8 cellular contexts compared by ENCODE assay signal in genomic region chr4:89640620-89641366, GRCh38.
A peak's percentile ranks its signal among the peaks of the same experiment; 100 is the strongest.
DNase-seq lines count a peak whose midpoint lies in the region; ATAC-seq, FAIRE-seq and TF ChIP-seq lines count a peak whose summit lies in the region.

No MANE protein-coding gene starts in this region.

- no peaks in the 10 kb centered on the region for H3K9me2 ChIP-seq in neural cell (ENCODE audit: insufficient read depth, low read length)

- no peaks in the 10 kb centered on the region for H4K20me1 ChIP-seq in neural cell (ENCODE audit: insufficient read depth)

- DNase-seq in NCI-H524 (lab: John Stamatoyannopoulos, UW) (peak; percentile 29 to 40), endothelial cell (ENCODE audit: low spot score) (peak; percentile 70), NCI-H1436 (lab: John Stamatoyannopoulos, UW) (no peak), GM12891 (ENCODE audit: insufficient read length, low spot score) (no peak)
- no peak for DNase-seq in T-helper 2 cell treated with Interferon-gamma antibody and Interleukin-4, amounts not matched to agents 5 μg/mL and 100 μg/mL, for 36 hours (ENCODE audit: low spot score)

- no peak overlapping the region for H3K4me2 ChIP-seq in neural cell (ENCODE audit: low read length)

- no peak overlapping the region for H3K27ac ChIP-seq in neural cell (ENCODE audit: low read length)

- no peak overlapping the region for H3K4me3 Mint-ChIP-seq in endothelial cell (ENCODE audit: unreplicated experiment)
- no peak overlapping the region for H3K4me3 Mint-ChIP-seq in T-helper 2 cell treated with Interferon-gamma antibody and Interleukin-4, amounts not matched to agents 5 μg/mL and 100 μg/mL, for 36 hours

- H3F3A ChIP-seq in neural cell (ENCODE audit: insufficient read depth, low read length, poor library complexity, severe bottlenecking): no peaks in the 10 kb centered on the region

- TF ChIP-seq POLR2A in GM12891 (IDR thresholded peaks at IDR 0.05; ENCODE audit: low read depth, low read length): no peak

- no peak overlapping the region for H2AFZ ChIP-seq in neural cell (ENCODE audit: low read depth, low read length)

- H3K4me3 ChIP-seq in neural cell (ENCODE audit: low read length): no peak overlapping the region

- TF ChIP-seq CTCF in endothelial cell (IDR thresholded peaks at IDR 0.05; ENCODE audit: unreplicated experiment): peak; percentile 64
- peak; percentile 51 for TF ChIP-seq CTCF in neural cell (IDR thresholded peaks at IDR 0.05; ENCODE audit: poor library complexity, severe bottlenecking)

- TF ChIP-seq RAD21 in neural cell (conservative IDR thresholded peaks at IDR 0.05): peak; percentile 34

- peaks cover 3% of the 10 kb centered on the region for H3K27me3 Mint-ChIP-seq in endothelial cell (ENCODE audit: unreplicated experiment)
- H3K27me3 Mint-ChIP-seq in T-helper 2 cell treated with Interferon-gamma antibody and Interleukin-4, amounts not matched to agents 5 μg/mL and 100 μg/mL, for 36 hours (ENCODE audit: low read depth): peaks cover 18% of the 10 kb centered on the region

- H3K27me3 ChIP-seq in neural cell (ENCODE audit: insufficient read depth, low read depth, low read length): no peaks in the 10 kb centered on the region

- ATAC-seq in GM18519 (IDR thresholded peaks at IDR 0.05; ENCODE audit: low FRiP score, unreplicated experiment) (peak; percentile 61), HG03354 (IDR thresholded peaks at IDR 0.05; ENCODE audit: poor library complexity, severe bottlenecking, unreplicated experiment) (no peak)

- H3K9me3 ChIP-seq in neural cell (ENCODE audit: low read length): no peaks in the 10 kb centered on the region

- no peaks in the 10 kb centered on the region for H3K36me3 Mint-ChIP-seq in endothelial cell (ENCODE audit: low read depth, unreplicated experiment)
- H3K36me3 Mint-ChIP-seq in T-helper 2 cell treated with Interferon-gamma antibody and Interleukin-4, amounts not matched to agents 5 μg/mL and 100 μg/mL, for 36 hours (ENCODE audit: low read depth): no peaks in the 10 kb centered on the region

- no peak overlapping the region for H3K27ac Mint-ChIP-seq in endothelial cell (ENCODE audit: unreplicated experiment)
- H3K27ac Mint-ChIP-seq in T-helper 2 cell treated with Interferon-gamma antibody and Interleukin-4, amounts not matched to agents 5 μg/mL and 100 μg/mL, for 36 hours: no peak overlapping the region

- FAIRE-seq in GM12891 (lab: Jason Lieb, UNC): no peak

- H3K4me1 Mint-ChIP-seq in endothelial cell (ENCODE audit: unreplicated experiment): no peaks in the 10 kb centered on the region
- H3K4me1 Mint-ChIP-seq in T-helper 2 cell treated with Interferon-gamma antibody and Interleukin-4, amounts not matched to agents 5 μg/mL and 100 μg/mL, for 36 hours (ENCODE audit: low read depth): no peaks in the 10 kb centered on the region

- H3K79me2 ChIP-seq in neural cell (replicated peaks; ENCODE audit: insufficient read depth, low read length): no peaks in the 10 kb centered on the region

- no peak overlapping the region for H3K9ac ChIP-seq in neural cell (ENCODE audit: low read length)

- no peaks in the 10 kb centered on the region for H3K36me3 ChIP-seq in neural cell (ENCODE audit: insufficient read depth, low read length)

- H3K9me3 Mint-ChIP-seq in endothelial cell (ENCODE audit: unreplicated experiment): no peaks in the 10 kb centered on the region
- H3K9me3 Mint-ChIP-seq in T-helper 2 cell treated with Interferon-gamma antibody and Interleukin-4, amounts not matched to agents 5 μg/mL and 100 μg/mL, for 36 hours: no peaks in the 10 kb centered on the region

- no peak for TF ChIP-seq EP300 in neural cell (conservative IDR thresholded peaks at IDR 0.05; ENCODE audit: poor library complexity, severe bottlenecking)

TF ChIP-seq in neural cell, 6 proteins besides CTCF, POLR2A, EP300 and RAD21:
- no peak for TF ChIP-seq POLR2AphosphoS5 (IDR thresholded peaks at IDR 0.05)
- TF ChIP-seq SMC3 (conservative IDR thresholded peaks at IDR 0.05; ENCODE audit: poor library complexity): peak; percentile 41
TF ChIP-seq in neural cell: peak in this region for 1.

TF ChIP-seq in GM12891, 5 proteins besides CTCF, POLR2A, EP300 and RAD21:
- TF ChIP-seq POLR2AphosphoS5 (IDR thresholded peaks at IDR 0.05; ENCODE audit: low read depth, low read length) (no peak), POU2F2 (IDR thresholded peaks at IDR 0.05; ENCODE audit: low read depth, low read length) (no peak), SPI1 (IDR thresholded peaks at IDR 0.05; ENCODE audit: low read depth, low read length) (no peak), TAF1 (IDR thresholded peaks at IDR 0.05; ENCODE audit: low read depth, low read length) (no peak), PAX5 (IDR thresholded peaks at IDR 0.05; ENCODE audit: insufficient read depth, low read length, severe bottlenecking) (no peak)
TF ChIP-seq in GM12891: peak in this region for 0.

Comparison
In these comparisons a context has a peak if more than half of its experiments do, and no peak if none do; other contexts are left out.
1. DNase-seq: peak in NCI-H524 (2 of 2) and endothelial cell (single experiment); none in NCI-H1436 (single experiment), GM12891 (single experiment) and T-helper 2 cell treated with Interferon-gamma antibody and Interleukin-4, amounts not matched to agents 5 μg/mL and 100 μg/mL, for 36 hours (single experiment).